8 cellular contexts compared by ENCODE assay signal in genomic region chr4:36256398-36256828, GRCh38. TPM values are rescaled to one million over a fixed set of nuclear protein-coding genes. Genes with fewer than 3 reads are reported as not detected.
A peak's percentile ranks its signal among the peaks of the same experiment; 100 is the strongest.
DNase-seq lines count a peak whose midpoint lies in the region; ATAC-seq lines count a peak whose summit lies in the region.

No MANE protein-coding gene starts in this region.

- peak; percentile 66 to 67 for ATAC-seq in activated T-cell treated with anti-CD3 and anti-CD28 coated beads, Interleukin-2, amount 50 U/mL, for 72 hours (replicated peaks in 1 of 2)
- peak; percentile 66 for ATAC-seq in HG03095 (IDR thresholded peaks at IDR 0.05; ENCODE audit: unreplicated experiment)
- peak; percentile 55 to 57 for ATAC-seq in activated naive CD4-positive, alpha-beta T cell treated with anti-CD3 and anti-CD28 coated beads, Interleukin-2, amount 50 U/mL, for 72 hours

- peak in 1 of 2 donors; percentile 32 for DNase-seq in activated T-cell treated with anti-CD3 and anti-CD28 coated beads, Interleukin-2, amount 50 U/mL, for 72 hours
- DNase-seq in activated T-cell treated with anti-CD3 and anti-CD28 coated beads, Interleukin-2, amount 50 U/mL, for 48 hours: no peak
- peak in 1 of 2 donors; percentile 38 for DNase-seq in activated naive CD4-positive, alpha-beta T cell treated with anti-CD3 and anti-CD28 coated beads, Interleukin-2, amount 50 U/mL, for 72 hours (ENCODE audit: low spot score in 2 of 2)
- DNase-seq in activated CD4-positive, CD25-positive, alpha-beta regulatory T cell treated with anti-CD3 and anti-CD28 coated beads, Interleukin-2, amount 50 U/mL, for 72 hours: no peak
- no peak for DNase-seq in HUDEP-2 (lab: John Stamatoyannopoulos, UW; ENCODE audit: unreplicated experiment in 76 of 76)
- no peak for DNase-seq in NCI-H510A treated with DMSO at 0.1 percent for 48 hours (lab: John Stamatoyannopoulos, UW)

- H3K36me3 Mint-ChIP-seq in activated T-cell treated with anti-CD3 and anti-CD28 coated beads, Interleukin-2, amount 50 U/mL, for 72 hours (ENCODE audit: insufficient read depth in 2 of 2): no peaks in the 10 kb centered on the region
- H3K36me3 Mint-ChIP-seq in activated naive CD4-positive, alpha-beta T cell treated with anti-CD3 and anti-CD28 coated beads, Interleukin-2, amount 50 U/mL, for 72 hours: peaks cover 0 to 12% of the 10 kb centered on the region in 2 donors

- peaks cover 48% of the 10 kb centered on the region for H3K4me1 Mint-ChIP-seq in activated T-cell treated with anti-CD3 and anti-CD28 coated beads, Interleukin-2, amount 50 U/mL, for 72 hours (ENCODE audit: low read depth)

- H3K27ac ChIP-seq in temporal lobe (ENCODE audit: low read depth, low read length): peak overlapping the region; percentile 17

- peak overlapping the region; percentile 75 to 80 for H3K4me3 Mint-ChIP-seq in activated T-cell treated with anti-CD3 and anti-CD28 coated beads, Interleukin-2, amount 50 U/mL, for 72 hours

- peaks cover 0 to 2% of the 10 kb centered on the region in 2 donors for H3K9me3 Mint-ChIP-seq in activated T-cell treated with anti-CD3 and anti-CD28 coated beads, Interleukin-2, amount 50 U/mL, for 72 hours
- peaks cover 0 to 4% of the 10 kb centered on the region in 2 donors for H3K9me3 Mint-ChIP-seq in activated naive CD4-positive, alpha-beta T cell treated with anti-CD3 and anti-CD28 coated beads, Interleukin-2, amount 50 U/mL, for 72 hours

- peak overlapping the region; percentile 62 for H3K27ac Mint-ChIP-seq in activated T-cell treated with anti-CD3 and anti-CD28 coated beads, Interleukin-2, amount 50 U/mL, for 72 hours
- peak overlapping the region; percentile 79 to 97 for H3K27ac Mint-ChIP-seq in activated naive CD4-positive, alpha-beta T cell treated with anti-CD3 and anti-CD28 coated beads, Interleukin-2, amount 50 U/mL, for 72 hours

- H3K27me3 Mint-ChIP-seq in activated T-cell treated with anti-CD3 and anti-CD28 coated beads, Interleukin-2, amount 50 U/mL, for 72 hours (ENCODE audit: low read depth): no peaks in the 10 kb centered on the region

RNA-seq across cellular contexts. Expression of gene ARAP2, which starts 12.1 kb away (rescaled TPM):
- total RNA-seq in activated T-cell treated with anti-CD3 and anti-CD28 coated beads, Interleukin-2, amount 50 U/mL, for 72 hours: 10 to 100 TPM; 70.8 to 96.5 TPM
- 10 to 100 TPM; 24.5 to 90.8 TPM for total RNA-seq in activated naive CD4-positive, alpha-beta T cell treated with anti-CD3 and anti-CD28 coated beads, Interleukin-2, amount 50 U/mL, for 72 hours
- total RNA-seq in temporal lobe: 55.1 TPM

RNA-seq across cellular contexts. Expression of gene DTHD1, which starts 25.0 kb away (rescaled TPM):
- 10 to 100 TPM in 1 of 2 donors, 1 to 10 TPM in 1; 7.9 to 13.5 TPM for total RNA-seq in activated T-cell treated with anti-CD3 and anti-CD28 coated beads, Interleukin-2, amount 50 U/mL, for 72 hours
- total RNA-seq in activated naive CD4-positive, alpha-beta T cell treated with anti-CD3 and anti-CD28 coated beads, Interleukin-2, amount 50 U/mL, for 72 hours: 1 to 10 TPM in 1 of 2 donors, under 1 TPM in 1; 0.20 to 3.6 TPM
- 0.74 TPM for total RNA-seq in temporal lobe
